Comparison of ENCODE assay signal across 20 cellular contexts in the genomic region with DNA sequence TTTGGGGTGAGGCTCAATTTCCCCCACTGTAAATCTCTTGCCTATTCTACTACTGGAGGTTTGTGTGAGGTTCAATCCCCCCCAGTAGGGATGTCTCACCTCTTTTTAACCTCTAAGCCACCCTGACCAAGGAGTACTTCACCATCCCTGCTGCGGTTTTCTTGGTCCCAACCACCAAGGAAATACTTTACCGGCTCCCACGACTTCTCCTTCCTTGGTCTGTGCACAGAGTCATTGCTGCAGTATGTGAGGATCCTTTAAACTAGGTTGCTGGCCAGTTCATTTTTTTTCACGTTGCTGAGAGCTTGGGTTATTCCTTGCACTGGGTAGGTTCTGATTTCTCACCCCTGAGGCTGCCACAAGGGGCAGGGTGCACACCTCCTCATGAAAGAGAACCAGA.
"Had no signal": no experiment of that assay in that cellular context is flagged by ENCODE, and none has a peak within 500 bp of the region (broad histone marks: within the 10 kb centered on the region; RNA-seq: fewer than 3 reads in every experiment).

No MANE protein-coding gene starts in this region.

- H3K9me3 ChIP-seq: SK-N-SH had no signal

- H3K36me3 ChIP-seq: esophagus squamous epithelium, suprapubic skin, transverse colon had no signal

- H3K4me3 ChIP-seq: esophagus squamous epithelium, mucosa of descending colon, suprapubic skin, transverse colon had no signal

- H3K27ac ChIP-seq: suprapubic skin, transverse colon, VCaP had no signal

- H3K9ac ChIP-seq: SK-N-SH had no signal

- H3K4me3 Mint-ChIP-seq: dendritic cell treated with granulocyte-macrophage colony-stimulating factor and Interleukin-4, amounts not matched to agents 40 ng/mL and 50 ng/mL, for 4 days; naive B cell; neural crest cell had no signal

- DNase-seq: activated CD4-positive, alpha-beta T cell treated with anti-CD3 and anti-CD28 coated beads for 1 hour; activated CD8-positive, alpha-beta memory T cell treated with anti-CD3 and anti-CD28 coated beads for 24 hours; activated CD8-positive, alpha-beta memory T cell treated with anti-CD3 and anti-CD28 coated beads, Interleukin-2, amount 50 U/mL, for 48 hours; amniotic stem cell; effector CD8-positive, alpha-beta T cell; esophagus squamous epithelium; hippocampal formation; left cardiac atrium; mesenchymal stem cell; mucosa of descending colon; naive B cell; SK-N-SH; stimulated activated CD4-positive, alpha-beta T cell treated with anti-CD3 and anti-CD28 coated beads, Interleukin-12 subunit alpha, Interleukin-12 subunit beta, amount 100 ng/mL, for 4 hours; stimulated activated naive CD4-positive, alpha-beta T cell treated with Interleukin-2 at 50 U/mL for 16 hours; transverse colon had no signal

- H3K9me2 ChIP-seq: SK-N-SH had no signal

- H3K4me2 ChIP-seq: SK-N-SH had no signal

- ATAC-seq: left cardiac atrium had no signal

- H3K27me3 ChIP-seq: esophagus squamous epithelium, suprapubic skin, transverse colon had no signal

- H3K4me1 ChIP-seq: esophagus squamous epithelium, suprapubic skin, transverse colon had no signal

- H3K27ac Mint-ChIP-seq: activated T-helper 2 cell treated with anti-CD3 and anti-CD28 coated beads, Interferon-gamma antibody, Interleukin-2, Interleukin-4, amounts not matched to agents 10 μg/mL and 5 μg/mL and 100 μg/mL, durations not matched to agents 14 hours and 24 hours and 36 hours; dendritic cell treated with granulocyte-macrophage colony-stimulating factor and Interleukin-4, amounts not matched to agents 40 ng/mL and 50 ng/mL, for 4 days had no signal

- H3K4me1 Mint-ChIP-seq: naive B cell, neural crest cell had no signal
